19 cellular contexts compared by ENCODE assay signal in the genomic region with DNA sequence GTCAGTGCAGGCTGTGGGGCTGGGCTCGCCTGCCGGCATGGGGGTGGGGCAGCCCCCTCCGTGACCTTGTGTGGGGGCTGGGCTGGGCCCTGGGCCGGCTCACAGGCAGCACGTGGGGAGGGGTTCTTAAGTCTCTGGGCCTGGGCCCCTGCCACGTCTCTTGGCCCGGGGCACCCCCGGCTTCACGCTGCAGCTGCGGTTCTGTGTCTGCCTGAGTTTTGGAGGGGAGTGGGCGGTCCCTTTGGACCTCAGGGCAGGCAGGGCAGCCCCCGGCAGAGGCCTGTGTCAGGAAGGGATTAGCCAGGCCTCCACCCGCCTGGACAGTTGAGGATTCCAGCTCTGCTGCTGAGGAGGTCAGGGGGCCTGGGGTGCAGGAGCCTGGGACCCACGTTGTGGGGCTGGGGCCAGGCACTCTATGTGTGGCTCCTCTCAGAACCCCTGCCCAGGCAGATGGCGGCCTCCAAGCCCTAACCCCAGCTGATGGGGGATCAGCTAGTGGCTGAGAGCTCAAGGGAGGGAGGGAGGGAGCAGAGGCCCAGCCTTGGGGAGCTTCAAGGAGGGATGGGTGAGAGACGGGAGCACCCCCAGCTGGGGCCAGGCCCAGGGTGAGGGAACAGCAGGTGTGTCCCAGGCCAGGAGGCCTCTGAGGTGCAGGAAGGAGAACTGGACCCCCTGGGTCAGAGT. TPM values are rescaled to one million over a fixed set of nuclear protein-coding genes. Genes with fewer than 3 reads are reported as not detected.
DNase-seq lines count a peak whose midpoint lies in the region; ATAC-seq, FAIRE-seq and TF ChIP-seq lines count a peak whose summit lies in the region.
"Had no signal": no experiment of that assay in that cellular context is flagged by ENCODE, and none has a peak within 500 bp of the region (broad histone marks: within the 10 kb centered on the region; RNA-seq: fewer than 3 reads in every experiment).

No MANE protein-coding gene starts in this region.

- no peaks in the 10 kb centered on the region for H3K36me3 Mint-ChIP-seq in neural progenitor cell
- H3K36me3 Mint-ChIP-seq in natural killer cell: no peaks in the 10 kb centered on the region
- H3K36me3 Mint-ChIP-seq: CD14-positive monocyte had no signal

- intact Hi-C loops in right lobe of liver (cut with DNase I): no loop called here
- intact Hi-C loops in HepG2 (cut with micrococcal nuclease; ENCODE audit: unreplicated experiment): no loop called here
- intact Hi-C loops in natural killer cell (cut with micrococcal nuclease): no loop called here

- H3K4me1 Mint-ChIP-seq in neural progenitor cell: peaks cover 20% of the 10 kb centered on the region
- peaks cover 0 to 9% of the 10 kb centered on the region in 2 donors for H3K4me1 Mint-ChIP-seq in natural killer cell
- H3K4me1 Mint-ChIP-seq: CD14-positive monocyte had no signal

- no peaks in the 10 kb centered on the region for H3K27me3 ChIP-seq in right lobe of liver
- peaks cover 20 to 87% of the 10 kb centered on the region in 2 experiments for H3K27me3 ChIP-seq in HepG2 (ENCODE audit: control insufficient read depth in 1 of 2, insufficient read depth in 2 of 2, low read length in 2 of 2)
- no peaks in the 10 kb centered on the region for H3K27me3 ChIP-seq in neural progenitor cell

- WGBS in right lobe of liver (ENCODE audit: insufficient coverage, low coverage, low lambda C conversion rate, missing lambda C conversion rate): 60% methylated on average over 1 of the region's 16 CpGs
- 0% methylated on average over 1 of the region's 16 CpGs for WGBS in HepG2 (ENCODE audit: low lambda C conversion rate)

- H3K9me3 Mint-ChIP-seq in neural progenitor cell: no peaks in the 10 kb centered on the region
- H3K9me3 Mint-ChIP-seq in natural killer cell: no peaks in the 10 kb centered on the region
- H3K9me3 Mint-ChIP-seq: CD14-positive monocyte had no signal

- TF ChIP-seq EP300 in HepG2 (IDR thresholded peaks at IDR 0.05; ENCODE audit: low read depth in 2 of 2, low read length in 2 of 2): no peak
- TF ChIP-seq EP300 in HepG2 (CRISPR knock-in tag; IDR thresholded peaks at IDR 0.05; ENCODE audit: borderline replicate concordance): no peak

- BruUV-seq in HepG2 (replicated peaks; lab: Mats Ljungman, UMichigan): no TSS peak

- H3K9me3 ChIP-seq in right lobe of liver: no peaks in the 10 kb centered on the region
- no peaks in the 10 kb centered on the region for H3K9me3 ChIP-seq in HepG2 (ENCODE audit: low read length)
- no peaks in the 10 kb centered on the region for H3K9me3 ChIP-seq in neural progenitor cell (ENCODE audit: low read depth)
- H3K9me3 ChIP-seq: HAP-1 had no signal

- no peak for ATAC-seq in right lobe of liver
- no peak for ATAC-seq in HepG2
- no peak for ATAC-seq in natural killer cell
- no peak for ATAC-seq in HG03460 (IDR thresholded peaks at IDR 0.05; ENCODE audit: unreplicated experiment)

- no peak overlapping the region for H3K4me2 ChIP-seq in HepG2 (ENCODE audit: low read depth, low read length)
- H3K4me2 ChIP-seq in neural progenitor cell: peak overlapping the region; percentile 69

- H3K27me3 Mint-ChIP-seq in neural progenitor cell (ENCODE audit: insufficient read depth, low read depth) (peaks cover 2% of the 10 kb centered on the region), natural killer cell (ENCODE audit: low read depth in 2 of 2) (no peaks in the 10 kb centered on the region)

- TF ChIP-seq RAD21 in HepG2 (CRISPR knock-in tag; IDR thresholded peaks at IDR 0.05): no peak

- no peak for FAIRE-seq in HepG2 (lab: Jason Lieb, UNC)
- FAIRE-seq: A204.1 had no signal

- H3K27ac ChIP-seq in right lobe of liver (peak overlapping the region; percentile 8 to 37 (median 13)), HepG2 (ENCODE audit: extremely low read length, insufficient read depth, low read length) (no peak overlapping the region), neural progenitor cell (no peak overlapping the region)

- no peaks in the 10 kb centered on the region for H3F3A ChIP-seq in neural progenitor cell (ENCODE audit: low read depth)

- no peak for TF ChIP-seq POLR2A in right lobe of liver (IDR thresholded peaks at IDR 0.05)
- TF ChIP-seq POLR2A in HepG2 (IDR thresholded peaks at IDR 0.05; ENCODE audit: insufficient read depth in 1 of 2, low read depth in 2 of 2, low read length in 2 of 2): no peak

- DNase-seq in right lobe of liver (no peak), HepG2 (ENCODE audit: low spot score) (no peak), SK-N-DZ (ENCODE audit: low spot score) (peak; percentile 27), neural progenitor cell (ENCODE audit: low spot score) (peak; percentile 68), NOMO-1 treated with DMSO at 0.1 percent for 48 hours (lab: John Stamatoyannopoulos, UW; ENCODE audit: unreplicated experiment) (no peak), natural killer cell (no peak), NCI-H748 (lab: John Stamatoyannopoulos, UW; ENCODE audit: unreplicated experiment) (no peak)
- DNase-seq: COR-L47, DMS53, KG1, NCI-H1436 treated with DMSO at 0.1 percent for 48 hours, NCI-H2029 treated with DMSO at 0.1 percent for 48 hours, SW 1271 had no signal

- no peak overlapping the region for H3K4me3 Mint-ChIP-seq in neural progenitor cell
- no peak overlapping the region for H3K4me3 Mint-ChIP-seq in natural killer cell
- H3K4me3 Mint-ChIP-seq: CD14-positive monocyte had no signal

- no peak overlapping the region for H3K4me3 ChIP-seq in right lobe of liver
- H3K4me3 ChIP-seq in HepG2 (replicated peaks in 1 of 3; ENCODE audit: insufficient read depth in 1 of 3, low read depth in 2 of 3, low read length in 3 of 3): no peak overlapping the region
- H3K4me3 ChIP-seq in neural progenitor cell: no peak overlapping the region
- H3K4me3 ChIP-seq: HAP-1 had no signal

- H3K36me3 ChIP-seq in right lobe of liver (no peaks in the 10 kb centered on the region), HepG2 (replicated peaks in 1 of 2; ENCODE audit: control insufficient read depth in 1 of 2, insufficient read depth in 2 of 2, low read length in 2 of 2) (no peaks in the 10 kb centered on the region), neural progenitor cell (no peaks in the 10 kb centered on the region)
- H3K36me3 ChIP-seq: HAP-1 had no signal

- H3K79me2 ChIP-seq in HepG2 (ENCODE audit: insufficient read depth, low read length): no peaks in the 10 kb centered on the region
- H3K79me2 ChIP-seq in neural progenitor cell (ENCODE audit: low read depth): no peaks in the 10 kb centered on the region

- TF ChIP-seq CTCF in right lobe of liver (IDR thresholded peaks at IDR 0.05): no peak
- no peak for TF ChIP-seq CTCF in HepG2 (CRISPR knock-in tag; IDR thresholded peaks at IDR 0.05)
- TF ChIP-seq CTCF in neural progenitor cell (IDR thresholded peaks at IDR 0.05): no peak
- no peak for TF ChIP-seq CTCF in natural killer cell (IDR thresholded peaks at IDR 0.05)

- POLR2A ChIA-PET in HepG2 (lab: Yijun Ruan, JAX): no interaction called here

- in situ Hi-C loops in HepG2 (cut with HindIII; ENCODE audit: extremely low pct_ligation_motif_present, low pct_unique_long_range_greater_than_20kb): no loop called here

- CTCF ChIA-PET in HepG2 (lab: Yijun Ruan, JAX; ENCODE audit: low intra/inter-chr PET ratio, low total read pairs): no interaction called here

- H2AFZ ChIP-seq in HepG2 (ENCODE audit: low read length) (no peak overlapping the region), neural progenitor cell (replicated peaks) (no peak overlapping the region)

- H3K9ac ChIP-seq in HepG2 (ENCODE audit: insufficient read depth, low read depth, low read length) (no peak overlapping the region), neural progenitor cell (no peak overlapping the region)

- H3K27ac Mint-ChIP-seq in neural progenitor cell (no peak overlapping the region), natural killer cell (no peak overlapping the region)

- H4K20me1 ChIP-seq in HepG2 (ENCODE audit: insufficient read depth, low read length) (peaks cover 4% of the 10 kb centered on the region; the same call in 1 of the 2 replicates), neural progenitor cell (ENCODE audit: low read depth) (peaks cover 4% of the 10 kb centered on the region)

- H3K4me1 ChIP-seq in right lobe of liver: peaks cover 0 to 28% (median 12%) of the 10 kb centered on the region in 4 donors
- H3K4me1 ChIP-seq in HepG2 (ENCODE audit: insufficient read depth, low read length): peaks cover 11% of the 10 kb centered on the region; the same call in 1 of the 2 replicates
- H3K4me1 ChIP-seq in neural progenitor cell: peaks cover 51% of the 10 kb centered on the region
- H3K4me1 ChIP-seq: HAP-1 had no signal

RNA-seq across cellular contexts. Expression of a gene that starts 1.8 kb away (rescaled TPM):
- 1 to 10 TPM in 5 of 6 experiments, under 1 TPM in 1; 0.37 to 4.6 (median 2.3) TPM for total RNA-seq in right lobe of liver
- 0.14 and 0.15 TPM in 2 replicates for total RNA-seq in HepG2 (2016; rRNA removed; fragmentation: Illumina TruSeq; extraction: Trizol)
- total RNA-seq in HepG2 (2016; cell fraction: cytosol; rRNA removed; fragmentation: Illumina TruSeq; extraction: Trizol; ENCODE audit: low read depth): under 0.01 TPM in 1 of 2 replicates, not detected in the other
- total RNA-seq in HepG2 (2016; cell fraction: insoluble cytoplasmic fraction; rRNA removed; fragmentation: Illumina TruSeq; extraction: Trizol): 0.12 and 0.22 TPM in 2 replicates
- total RNA-seq in HepG2 (2016; cell fraction: membrane; rRNA removed; fragmentation: Illumina TruSeq; extraction: Trizol): 0.06 and 0.10 TPM in 2 replicates
- 0.19 and 0.22 TPM in 2 replicates for total RNA-seq in HepG2 (2016; cell fraction: nucleus; rRNA removed; fragmentation: Illumina TruSeq; extraction: Trizol)
- 0.67 and 1.3 TPM in 2 replicates for polyA plus RNA-seq in HepG2 (2011; rRNA removed)
- 0.32 and 0.78 TPM in 2 replicates for polyA plus RNA-seq in HepG2 (2011; cell fraction: cytosol; rRNA removed)
- polyA plus RNA-seq in HepG2 (2011; cell fraction: nucleus; rRNA removed): 6.0 and 6.1 TPM in 2 replicates
- 0.11 and 0.15 TPM in 2 replicates for polyA plus RNA-seq in HepG2 (2012)
- polyA plus RNA-seq in HepG2 (2016; cell fraction: cytosol; fragmentation: Illumina TruSeq; extraction: Trizol; ENCODE audit: low read depth): 0.05 TPM in 1 of 2 replicates, not detected in the other
- 0.10 and 0.20 TPM in 2 replicates for polyA plus RNA-seq in HepG2 (2016; cell fraction: insoluble cytoplasmic fraction; fragmentation: Illumina TruSeq; extraction: Trizol; ENCODE audit: low read depth)
- polyA plus RNA-seq in HepG2 (2016; cell fraction: membrane; fragmentation: Illumina TruSeq; extraction: Trizol; ENCODE audit: low read depth): 0.07 TPM in 1 of 2 replicates, not detected in the other
- 0.37 and 0.83 TPM in 2 replicates for polyA plus RNA-seq in HepG2 (2016; cell fraction: nucleus; fragmentation: Illumina TruSeq; extraction: Trizol; ENCODE audit: insufficient read depth, low read depth)
- 1.2 TPM in 1 of 2 replicates, not detected in the other for polyA minus RNA-seq in HepG2 (2011; rRNA and poly(A)+ RNA removed; ENCODE audit: low replicate concordance)
- polyA minus RNA-seq in HepG2 (2011; cell fraction: cytosol; rRNA and poly(A)+ RNA removed): 0.20 TPM in 1 of 2 replicates, not detected in the other
- 0.90 and 1.2 TPM in 2 replicates for polyA minus RNA-seq in HepG2 (2011; cell fraction: nucleus; rRNA and poly(A)+ RNA removed)
- 0.08 and 0.14 TPM in 2 replicates for polyA plus RNA-seq in SK-N-DZ (2014; cell fraction: cytosol; rRNA removed)
- 1.8 and 2.4 TPM in 2 replicates for polyA plus RNA-seq in SK-N-DZ (2014; cell fraction: nucleus; rRNA removed)
- total RNA-seq in neural progenitor cell (ENCODE audit: low replicate concordance): 0.54 and 2.0 TPM in 2 replicates
- total RNA-seq in natural killer cell: 100 to 1,000 TPM in 2 of 3 donors, 10 to 100 TPM in 1; 77.1 to 116 (median 106) TPM
- total RNA-seq: M059J, NCI-H460 had no signal
- polyA plus RNA-seq: CD14-positive monocyte had no signal

RNA-seq across cellular contexts. Expression of a gene that starts 52.1 kb away (rescaled TPM):
- total RNA-seq in right lobe of liver (10 to 100 TPM in 5 of 6 experiments, 1 to 10 TPM in 1; 9.6 to 18.9 (median 13.4) TPM), HepG2 (2016; rRNA removed; fragmentation: Illumina TruSeq; extraction: Trizol) (9.2 and 19.3 TPM in 2 replicates), neural progenitor cell (ENCODE audit: low replicate concordance) (30.6 and 53.9 TPM in 2 replicates), natural killer cell (10 to 100 TPM; 48.2 to 75.7 (median 61.8) TPM)
- total RNA-seq in HepG2 (2016; cell fraction: cytosol; rRNA removed; fragmentation: Illumina TruSeq; extraction: Trizol; ENCODE audit: low read depth): 15.2 and 19.7 TPM in 2 replicates
- total RNA-seq in HepG2 (2016; cell fraction: insoluble cytoplasmic fraction; rRNA removed; fragmentation: Illumina TruSeq; extraction: Trizol): 9.5 and 17.6 TPM in 2 replicates
- 5.3 and 5.7 TPM in 2 replicates for total RNA-seq in HepG2 (2016; cell fraction: membrane; rRNA removed; fragmentation: Illumina TruSeq; extraction: Trizol)
- total RNA-seq in HepG2 (2016; cell fraction: nucleus; rRNA removed; fragmentation: Illumina TruSeq; extraction: Trizol): 19.2 TPM in 2 replicates
- polyA plus RNA-seq in HepG2 (2011; rRNA removed): 17.2 and 17.4 TPM in 2 replicates
- polyA plus RNA-seq in HepG2 (2011; cell fraction: cytosol; rRNA removed): 7.9 and 10.5 TPM in 2 replicates
- polyA plus RNA-seq in HepG2 (2011; cell fraction: nucleus; rRNA removed): 84.3 and 91.7 TPM in 2 replicates
- 11.1 and 12.3 TPM in 2 replicates for polyA plus RNA-seq in HepG2 (2012)
- polyA plus RNA-seq in HepG2 (2016; cell fraction: cytosol; fragmentation: Illumina TruSeq; extraction: Trizol; ENCODE audit: low read depth): 0.83 and 1.3 TPM in 2 replicates
- 6.9 and 9.3 TPM in 2 replicates for polyA plus RNA-seq in HepG2 (2016; cell fraction: insoluble cytoplasmic fraction; fragmentation: Illumina TruSeq; extraction: Trizol; ENCODE audit: low read depth)
- polyA plus RNA-seq in HepG2 (2016; cell fraction: membrane; fragmentation: Illumina TruSeq; extraction: Trizol; ENCODE audit: low read depth): 1.5 and 2.2 TPM in 2 replicates
- 33.9 and 43.9 TPM in 2 replicates for polyA plus RNA-seq in HepG2 (2016; cell fraction: nucleus; fragmentation: Illumina TruSeq; extraction: Trizol; ENCODE audit: insufficient read depth, low read depth)
- polyA minus RNA-seq in HepG2 (2011; rRNA and poly(A)+ RNA removed; ENCODE audit: low replicate concordance): 27.8 and 43.6 TPM in 2 replicates
- 14.8 and 18.2 TPM in 2 replicates for polyA minus RNA-seq in HepG2 (2011; cell fraction: cytosol; rRNA and poly(A)+ RNA removed)
- polyA minus RNA-seq in HepG2 (2011; cell fraction: nucleus; rRNA and poly(A)+ RNA removed): 56.7 and 65.1 TPM in 2 replicates
- polyA plus RNA-seq in SK-N-DZ (2014; cell fraction: cytosol; rRNA removed): 19.0 and 27.4 TPM in 2 replicates
- polyA plus RNA-seq in SK-N-DZ (2014; cell fraction: nucleus; rRNA removed): 86.5 and 95.1 TPM in 2 replicates

RNA-seq across cellular contexts. Expression of a gene that starts 55.8 kb away (rescaled TPM):
- total RNA-seq in right lobe of liver (under 1 TPM in 2 of 6 experiments, not detected in 4; 0.18 to 0.25 TPM), HepG2 (2016; rRNA removed; fragmentation: Illumina TruSeq; extraction: Trizol) (not detected in 2 replicates), neural progenitor cell (ENCODE audit: low replicate concordance) (6.4 and 28.2 TPM in 2 replicates), natural killer cell (not detected)
- not detected in 2 replicates for total RNA-seq in HepG2 (2016; cell fraction: cytosol; rRNA removed; fragmentation: Illumina TruSeq; extraction: Trizol; ENCODE audit: low read depth)
- total RNA-seq in HepG2 (2016; cell fraction: insoluble cytoplasmic fraction; rRNA removed; fragmentation: Illumina TruSeq; extraction: Trizol): not detected in 2 replicates
- total RNA-seq in HepG2 (2016; cell fraction: membrane; rRNA removed; fragmentation: Illumina TruSeq; extraction: Trizol): not detected in 2 replicates
- total RNA-seq in HepG2 (2016; cell fraction: nucleus; rRNA removed; fragmentation: Illumina TruSeq; extraction: Trizol): not detected in 2 replicates
- 0.05 TPM in 1 of 2 replicates, not detected in the other for polyA plus RNA-seq in HepG2 (2011; rRNA removed)
- not detected in 2 replicates for polyA plus RNA-seq in HepG2 (2011; cell fraction: cytosol; rRNA removed)
- not detected in 2 replicates for polyA plus RNA-seq in HepG2 (2011; cell fraction: nucleus; rRNA removed)
- polyA plus RNA-seq in HepG2 (2012): not detected in 2 replicates
- not detected in 2 replicates for polyA plus RNA-seq in HepG2 (2016; cell fraction: cytosol; fragmentation: Illumina TruSeq; extraction: Trizol; ENCODE audit: low read depth)
- not detected in 2 replicates for polyA plus RNA-seq in HepG2 (2016; cell fraction: insoluble cytoplasmic fraction; fragmentation: Illumina TruSeq; extraction: Trizol; ENCODE audit: low read depth)
- polyA plus RNA-seq in HepG2 (2016; cell fraction: membrane; fragmentation: Illumina TruSeq; extraction: Trizol; ENCODE audit: low read depth): not detected in 2 replicates
- not detected in 2 replicates for polyA plus RNA-seq in HepG2 (2016; cell fraction: nucleus; fragmentation: Illumina TruSeq; extraction: Trizol; ENCODE audit: insufficient read depth, low read depth)
- polyA minus RNA-seq in HepG2 (2011; rRNA and poly(A)+ RNA removed; ENCODE audit: low replicate concordance): not detected in 2 replicates
- polyA minus RNA-seq in HepG2 (2011; cell fraction: cytosol; rRNA and poly(A)+ RNA removed): not detected in 2 replicates
- polyA minus RNA-seq in HepG2 (2011; cell fraction: nucleus; rRNA and poly(A)+ RNA removed): not detected in 2 replicates
- not detected in 2 replicates for polyA plus RNA-seq in SK-N-DZ (2014; cell fraction: cytosol; rRNA removed)
- not detected in 2 replicates for polyA plus RNA-seq in SK-N-DZ (2014; cell fraction: nucleus; rRNA removed)
- total RNA-seq: M059J, NCI-H460 had no signal
- polyA plus RNA-seq: CD14-positive monocyte had no signal

Comparison
In these comparisons a context has a peak if more than half of its experiments do, and no peak if none do; other contexts are left out.
1. H3K27ac ChIP-seq: peak in right lobe of liver (3 of 3); none in HepG2 (single experiment) and neural progenitor cell (single experiment).
2. DNase-seq: peak in SK-N-DZ (single experiment) and neural progenitor cell (single experiment); none in right lobe of liver (0 of 3), HepG2 (single experiment), NOMO-1 treated with DMSO at 0.1 percent for 48 hours (single experiment), natural killer cell (single experiment) and NCI-H748 (single experiment).
3. RNA of a gene that starts 1.8 kb away (total RNA-seq): 77.1 to 116 TPM in natural killer cell; 0.37 to 4.6 TPM in right lobe of liver, 0.54 to 2.0 TPM in neural progenitor cell and under 0.01 to 0.22 TPM in HepG2; every median in the first group is over 10 times any median in the second.